In genomic region chr19:18895038-18895827, GRCh38 we compare ENCODE assay signal across 9 cellular contexts. TPM values are rescaled to one million over a fixed set of nuclear protein-coding genes. Genes with fewer than 3 reads are reported as not detected.
DNase-seq lines count a peak whose midpoint lies in the region; ATAC-seq and TF ChIP-seq lines count a peak whose summit lies in the region.
"Had no signal": no experiment of that assay in that cellular context is flagged by ENCODE, and none has a peak within 500 bp of the region (broad histone marks: within the 10 kb centered on the region; RNA-seq: fewer than 3 reads in every experiment).

No MANE protein-coding gene starts in this region.

- 0 to 3% methylated on average over 26 to 60 of the region's 73 CpGs for WGBS in tibial nerve, 2 donors

- DNase-seq in activated naive CD4-positive, alpha-beta T cell treated with anti-CD3 and anti-CD28 coated beads, Interleukin-2, amount 10 ng/mL, durations not matched to agents 7 days and 5 days, result no peak
- DNase-seq in NOMO-1 treated with dmso at 0.1 percent for 144 hours (lab: John Stamatoyannopoulos, UW; ENCODE audit: unreplicated experiment), result peak; percentile 24
- no peak for DNase-seq in chondrocyte (ENCODE audit: low spot score)
- DNase-seq in left lobe of liver (ENCODE audit: low spot score), result no peak
- DNase-seq in tibial nerve (ENCODE audit: low spot score in 2 of 2), result peak in 1 of 2 donors; percentile 21
- no peak for DNase-seq in pons (ENCODE audit: low spot score)
- no peak for DNase-seq in central memory CD4-positive, alpha-beta T cell

- H3K27ac Mint-ChIP-seq in activated naive CD4-positive, alpha-beta T cell treated with anti-CD3 and anti-CD28 coated beads, Interleukin-2, amount 50 U/mL, for 24 hours, result no peak overlapping the region
- H3K27ac Mint-ChIP-seq in activated naive CD4-positive, alpha-beta T cell treated with anti-CD3 and anti-CD28 coated beads, Interleukin-2, amount 10 ng/mL, durations not matched to agents 7 days and 5 days, result no peak overlapping the region
- no peak overlapping the region for H3K27ac Mint-ChIP-seq in chondrocyte (ENCODE audit: unreplicated experiment)

- H3K36me3 Mint-ChIP-seq in activated naive CD4-positive, alpha-beta T cell treated with anti-CD3 and anti-CD28 coated beads, Interleukin-2, amount 50 U/mL, for 24 hours, result no peaks in the 10 kb centered on the region
- H3K36me3 Mint-ChIP-seq in activated naive CD4-positive, alpha-beta T cell treated with anti-CD3 and anti-CD28 coated beads, Interleukin-2, amount 10 ng/mL, durations not matched to agents 7 days and 5 days, result peaks cover 5% of the 10 kb centered on the region
- no peaks in the 10 kb centered on the region for H3K36me3 Mint-ChIP-seq in chondrocyte (ENCODE audit: low read depth)

- H3K4me1 Mint-ChIP-seq in activated naive CD4-positive, alpha-beta T cell treated with anti-CD3 and anti-CD28 coated beads, Interleukin-2, amount 50 U/mL, for 24 hours, result peaks cover 9% of the 10 kb centered on the region
- peaks cover 8% of the 10 kb centered on the region for H3K4me1 Mint-ChIP-seq in activated naive CD4-positive, alpha-beta T cell treated with anti-CD3 and anti-CD28 coated beads, Interleukin-2, amount 10 ng/mL, durations not matched to agents 7 days and 5 days
- H3K4me1 Mint-ChIP-seq in chondrocyte (ENCODE audit: low read depth), result peaks cover 3% of the 10 kb centered on the region

- peaks cover 0 to 27% of the 10 kb centered on the region in 2 donors for H3K27me3 ChIP-seq in tibial nerve

- H3K36me3 ChIP-seq in tibial nerve, result peaks cover 0 to 35% (median 5%) of the 10 kb centered on the region in 3 donors

- peaks cover 0 to 41% (median 9%) of the 10 kb centered on the region in 4 donors for H3K4me1 ChIP-seq in tibial nerve

- H3K9me3 Mint-ChIP-seq in activated naive CD4-positive, alpha-beta T cell treated with anti-CD3 and anti-CD28 coated beads, Interleukin-2, amount 50 U/mL, for 24 hours, result no peaks in the 10 kb centered on the region
- H3K9me3 Mint-ChIP-seq in activated naive CD4-positive, alpha-beta T cell treated with anti-CD3 and anti-CD28 coated beads, Interleukin-2, amount 10 ng/mL, durations not matched to agents 7 days and 5 days, result no peaks in the 10 kb centered on the region
- H3K9me3 Mint-ChIP-seq in chondrocyte (ENCODE audit: low read depth), result no peaks in the 10 kb centered on the region

- peak overlapping the region; percentile 43 to 67 (median 54) for H3K4me3 ChIP-seq in tibial nerve

- H3K27ac ChIP-seq in tibial nerve, result peak overlapping the region; percentile 35 to 93 (median 77)

- no peaks in the 10 kb centered on the region for H3K9me3 ChIP-seq in tibial nerve

- peak; percentile 44 for ATAC-seq in left lobe of liver

- peak overlapping the region; percentile 7 for H3K4me3 Mint-ChIP-seq in activated naive CD4-positive, alpha-beta T cell treated with anti-CD3 and anti-CD28 coated beads, Interleukin-2, amount 50 U/mL, for 24 hours
- no peak overlapping the region for H3K4me3 Mint-ChIP-seq in activated naive CD4-positive, alpha-beta T cell treated with anti-CD3 and anti-CD28 coated beads, Interleukin-2, amount 10 ng/mL, durations not matched to agents 7 days and 5 days
- H3K4me3 Mint-ChIP-seq in chondrocyte (ENCODE audit: unreplicated experiment), result peak overlapping the region; percentile 84

- no peak for TF ChIP-seq POLR2A in tibial nerve (IDR thresholded peaks at IDR 0.05)

- CTCF ChIA-PET in activated naive CD4-positive, alpha-beta T cell treated with anti-CD3 and anti-CD28 coated beads, Interleukin-2, amount 10 ng/mL, durations not matched to agents 7 days and 5 days (lab: Charles Lee), result interaction anchor here (1.2 kb wide), 1 partner anchor 15 kb away, joined by 3 read pairs; no protein-coding TSS in a partner anchor

- TF ChIP-seq EP300 in tibial nerve (IDR thresholded peaks at IDR 0.05), result no peak

- TF ChIP-seq CTCF in chondrocyte (IDR thresholded peaks at IDR 0.05) (peak; percentile 79), tibial nerve (IDR thresholded peaks at IDR 0.05) (peak in 4 of 5 experiments; percentile 36 to 56 (median 46))

- H3K27me3 Mint-ChIP-seq in activated naive CD4-positive, alpha-beta T cell treated with anti-CD3 and anti-CD28 coated beads, Interleukin-2, amount 50 U/mL, for 24 hours, result peaks cover 14% of the 10 kb centered on the region
- peaks cover 65% of the 10 kb centered on the region for H3K27me3 Mint-ChIP-seq in activated naive CD4-positive, alpha-beta T cell treated with anti-CD3 and anti-CD28 coated beads, Interleukin-2, amount 10 ng/mL, durations not matched to agents 7 days and 5 days
- H3K27me3 Mint-ChIP-seq in chondrocyte (ENCODE audit: low read depth), result no peaks in the 10 kb centered on the region

RNA-seq across cellular contexts. Expression of gene CERS1, which starts 0.7 kb away (rescaled TPM):
- total RNA-seq in chondrocyte (4.3 to 10.2 TPM (median 8.4 TPM) in 3 replicates), left lobe of liver (0.08 TPM), tibial nerve (10 to 100 TPM in 3 of 4 donors, 1 to 10 TPM in 1; 7.0 to 14.9 (median 13.4) TPM)
- total RNA-seq: mononuclear cell had no signal

RNA-seq across cellular contexts. Expression of gene COPE, which starts 24.0 kb away (rescaled TPM):
- total RNA-seq in chondrocyte (175 to 205 TPM (median 189 TPM) in 3 replicates), left lobe of liver (113 TPM), tibial nerve (100 to 1,000 TPM; 151 to 266 (median 183) TPM)

RNA-seq across cellular contexts. Expression of gene DDX49, which starts 24.3 kb away (rescaled TPM):
- 47.0 to 57.4 TPM (median 50.6 TPM) in 3 replicates for total RNA-seq in chondrocyte
- total RNA-seq in left lobe of liver, result 18.9 TPM
- 10 to 100 TPM; 31.8 to 61.2 (median 35.5) TPM for total RNA-seq in tibial nerve

RNA-seq across cellular contexts. Expression of gene HOMER3, which starts 45.8 kb away (rescaled TPM):
- 34.5 to 54.7 TPM (median 50.6 TPM) in 3 replicates for total RNA-seq in chondrocyte
- total RNA-seq in left lobe of liver, result 2.8 TPM
- 10 to 100 TPM; 38.0 to 90.0 (median 44.6) TPM for total RNA-seq in tibial nerve
